In the genomic region with DNA sequence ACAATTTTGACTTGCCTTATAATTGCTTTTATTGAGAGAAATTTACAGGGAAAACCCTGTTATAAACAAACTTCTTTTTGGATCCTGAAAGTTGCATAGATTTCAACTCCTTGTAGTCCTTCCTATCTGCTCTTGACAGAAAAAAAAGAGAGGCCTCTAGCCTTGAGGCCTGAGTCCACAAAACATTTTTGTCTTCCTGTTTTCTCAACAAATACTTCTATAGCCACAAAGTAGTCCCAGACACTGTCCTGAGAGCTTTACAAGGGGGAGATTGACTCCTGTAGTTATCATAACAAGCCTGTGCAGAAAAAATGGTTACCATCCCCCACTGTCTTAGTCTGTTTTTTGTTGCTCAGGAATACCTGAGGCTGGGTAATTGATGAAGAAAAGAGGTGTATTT, we compare ENCODE assay signal across 20 cellular contexts. TPM values are rescaled to one million over a fixed set of nuclear protein-coding genes. Genes with fewer than 3 reads are reported as not detected.
DNase-seq lines count a peak whose midpoint lies in the region; ATAC-seq and TF ChIP-seq lines count a peak whose summit lies in the region.
"Had no signal": no experiment of that assay in that cellular context is flagged by ENCODE, and none has a peak within 500 bp of the region (broad histone marks: within the 10 kb centered on the region; RNA-seq: fewer than 3 reads in every experiment).

No MANE protein-coding gene starts in this region.

- peaks cover 6% of the 10 kb centered on the region for H3K36me3 Mint-ChIP-seq in mesothelial cell of epicardium
- no peaks in the 10 kb centered on the region for H3K36me3 Mint-ChIP-seq in activated T-helper 2 cell treated with anti-CD3 and anti-CD28 coated beads, Interferon-gamma antibody, Interleukin-2, Interleukin-4, amounts not matched to agents 10 μg/mL and 5 μg/mL and 100 μg/mL, durations not matched to agents 14 hours and 24 hours and 36 hours (ENCODE audit: low read depth)
- H3K36me3 Mint-ChIP-seq: CD4-positive, alpha-beta memory T cell had no signal

- H3K9me3 Mint-ChIP-seq in mesothelial cell of epicardium = no peaks in the 10 kb centered on the region
- H3K9me3 Mint-ChIP-seq in activated T-helper 2 cell treated with anti-CD3 and anti-CD28 coated beads, Interferon-gamma antibody, Interleukin-2, Interleukin-4, amounts not matched to agents 10 μg/mL and 5 μg/mL and 100 μg/mL, durations not matched to agents 14 hours and 24 hours and 36 hours = no peaks in the 10 kb centered on the region

- no peaks in the 10 kb centered on the region for H3K36me3 ChIP-seq in ACC112 (ENCODE audit: insufficient read depth, low read length)
- H3K36me3 ChIP-seq in RWPE2 (ENCODE audit: low read depth) = no peaks in the 10 kb centered on the region

- peak overlapping the region; percentile 77 for H3K27ac Mint-ChIP-seq in mesothelial cell of epicardium
- H3K27ac Mint-ChIP-seq in activated T-helper 2 cell treated with anti-CD3 and anti-CD28 coated beads, Interferon-gamma antibody, Interleukin-2, Interleukin-4, amounts not matched to agents 10 μg/mL and 5 μg/mL and 100 μg/mL, durations not matched to agents 14 hours and 24 hours and 36 hours = no peak overlapping the region
- H3K27ac Mint-ChIP-seq: CD4-positive, alpha-beta memory T cell had no signal

- H3K9me3 ChIP-seq in RWPE2 (ENCODE audit: severe bottlenecking) = no peaks in the 10 kb centered on the region

- H3K4me1 ChIP-seq in ACC112 (ENCODE audit: control insufficient read depth, insufficient read depth, low read length, unreplicated experiment) (peaks cover 52% of the 10 kb centered on the region), RWPE2 (ENCODE audit: insufficient read depth, poor library complexity, severe bottlenecking) (peaks cover 56% of the 10 kb centered on the region)

- peak overlapping the region; percentile 72 for H2AFZ ChIP-seq in ACC112 (ENCODE audit: low read length, unreplicated experiment)

- intact Hi-C loops in Right ventricle myocardium superior (cut with DNase I) = no loop called here
- intact Hi-C loops in activated T-helper 2 cell treated with anti-CD3 and anti-CD28 coated beads, Interferon-gamma antibody, Interleukin-2, Interleukin-4, amounts not matched to agents 10 μg/mL and 5 μg/mL and 100 μg/mL, durations not matched to agents 14 hours and 24 hours and 36 hours (cut with micrococcal nuclease) = no loop called here

- H3K79me2 ChIP-seq in ACC112 (ENCODE audit: control insufficient read depth, insufficient read depth, low read length, unreplicated experiment) = no peaks in the 10 kb centered on the region

- no peak for TF ChIP-seq CTCF in RWPE2 (IDR thresholded peaks at IDR 0.05; ENCODE audit: poor library complexity, severe bottlenecking)
- no peak for TF ChIP-seq CTCF in choroid plexus epithelial cell (conservative IDR thresholded peaks at IDR 0.05; ENCODE audit: low read depth, low read length)
- TF ChIP-seq CTCF in mesothelial cell of epicardium (IDR thresholded peaks at IDR 0.05; ENCODE audit: unreplicated experiment) = no peak

- H3K27me3 ChIP-seq in ACC112 (ENCODE audit: insufficient read depth, low read length) = no peaks in the 10 kb centered on the region
- no peaks in the 10 kb centered on the region for H3K27me3 ChIP-seq in RWPE2 (ENCODE audit: insufficient read depth, poor library complexity, severe bottlenecking)

- no peaks in the 10 kb centered on the region for H3K27me3 Mint-ChIP-seq in mesothelial cell of epicardium (ENCODE audit: low read depth)
- no peaks in the 10 kb centered on the region for H3K27me3 Mint-ChIP-seq in activated T-helper 2 cell treated with anti-CD3 and anti-CD28 coated beads, Interferon-gamma antibody, Interleukin-2, Interleukin-4, amounts not matched to agents 10 μg/mL and 5 μg/mL and 100 μg/mL, durations not matched to agents 14 hours and 24 hours and 36 hours (ENCODE audit: low read depth)
- H3K27me3 Mint-ChIP-seq: CD4-positive, alpha-beta memory T cell had no signal

- ATAC-seq in RWPE2 (ENCODE audit: low read depth) (no peak), Right ventricle myocardium superior (ENCODE audit: poor library complexity) (no peak)
- ATAC-seq: Panc1, Right ventricle myocardium inferior had no signal

- H3K4me1 Mint-ChIP-seq in mesothelial cell of epicardium = peaks cover 33% of the 10 kb centered on the region
- H3K4me1 Mint-ChIP-seq in activated T-helper 2 cell treated with anti-CD3 and anti-CD28 coated beads, Interferon-gamma antibody, Interleukin-2, Interleukin-4, amounts not matched to agents 10 μg/mL and 5 μg/mL and 100 μg/mL, durations not matched to agents 14 hours and 24 hours and 36 hours (ENCODE audit: low read depth) = no peaks in the 10 kb centered on the region
- H3K4me1 Mint-ChIP-seq: CD4-positive, alpha-beta memory T cell had no signal

- no peak overlapping the region for H3K4me3 Mint-ChIP-seq in mesothelial cell of epicardium
- no peak overlapping the region for H3K4me3 Mint-ChIP-seq in activated T-helper 2 cell treated with anti-CD3 and anti-CD28 coated beads, Interferon-gamma antibody, Interleukin-2, Interleukin-4, amounts not matched to agents 10 μg/mL and 5 μg/mL and 100 μg/mL, durations not matched to agents 14 hours and 24 hours and 36 hours (ENCODE audit: low read depth)
- H3K4me3 Mint-ChIP-seq: CD4-positive, alpha-beta memory T cell had no signal

- DNase-seq in RWPE2 (ENCODE audit: low spot score) = no peak
- peak; percentile 26 for DNase-seq in choroid plexus epithelial cell (ENCODE audit: low read depth)
- DNase-seq in mesothelial cell of epicardium (ENCODE audit: low spot score in 2 of 2, unreplicated experiment in 2 of 2) = no peak
- DNase-seq in stimulated activated CD4-positive, alpha-beta T cell treated with anti-CD3 and anti-CD28 coated beads, Interleukin-12 subunit alpha, Interleukin-12 subunit beta, amount 100 ng/mL, for 4 hours = no peak
- no peak for DNase-seq in NCI-H526 treated with DMSO at 0.1 percent for 48 hours (lab: John Stamatoyannopoulos, UW)
- DNase-seq in Right ventricle myocardium superior = no peak
- no peak for DNase-seq in activated T-helper 2 cell treated with anti-CD3 and anti-CD28 coated beads, Interferon-gamma antibody, Interleukin-2, Interleukin-4, amounts not matched to agents 10 μg/mL and 5 μg/mL and 100 μg/mL, durations not matched to agents 14 hours and 24 hours and 36 hours (ENCODE audit: low spot score)
- DNase-seq: 8988T; CD4-positive, alpha-beta memory T cell; DMS79; GDM1; GOT3; KBM-7; NCI-H1048; NCI-H146; NCI-H2081; NCI-H510A had no signal

- no peak overlapping the region for H3K4me3 ChIP-seq in ACC112 (ENCODE audit: low read depth, low read length)
- no peak overlapping the region for H3K4me3 ChIP-seq in RWPE2 (ENCODE audit: severe bottlenecking)
- no peak overlapping the region for H3K4me3 ChIP-seq in choroid plexus epithelial cell (ENCODE audit: low read depth, low read length)

- H3K27ac ChIP-seq in ACC112 (ENCODE audit: low read depth, low read length) (peak overlapping the region; percentile 17; the same call in 1 of the 2 replicates), RWPE2 (ENCODE audit: poor library complexity, severe bottlenecking) (peak overlapping the region; percentile 99)

RNA-seq across cellular contexts. Expression of gene PCDH7, which starts 35.1 kb away (rescaled TPM):
- total RNA-seq in mesothelial cell of epicardium (74.3 to 78.8 TPM (median 76.7 TPM) in 3 replicates), Right ventricle myocardium superior (18.7 TPM)
- not detected in 2 replicates for total RNA-seq in activated T-helper 2 cell treated with anti-CD3 and anti-CD28 coated beads, Interferon-gamma antibody, Interleukin-2, Interleukin-4, amounts not matched to agents 10 μg/mL and 5 μg/mL and 100 μg/mL, durations not matched to agents 14 hours and 24 hours and 36 hours
- total RNA-seq: CD4-positive, alpha-beta memory T cell had no signal

Comparison
In these comparisons a context has a peak if more than half of its experiments do, and no peak if none do; other contexts are left out.
1. RNA of gene PCDH7, which starts 35.1 kb away (total RNA-seq): 74.3 to 78.8 TPM in mesothelial cell of epicardium and 18.7 TPM in Right ventricle myocardium superior (single experiment); not detected in activated T-helper 2 cell treated with anti-CD3 and anti-CD28 coated beads, Interferon-gamma antibody, Interleukin-2, Interleukin-4, amounts not matched to agents 10 μg/mL and 5 μg/mL and 100 μg/mL, durations not matched to agents 14 hours and 24 hours and 36 hours; every median in the first group is over 10 times any median in the second.